In genomic region chr3:169658311-169658931, GRCh38 we compare ENCODE assay signal across 11 cellular contexts. TPM values are rescaled to one million over a fixed set of nuclear protein-coding genes. Genes with fewer than 3 reads are reported as not detected.
DNase-seq lines count a peak whose midpoint lies in the region; ATAC-seq, FAIRE-seq and TF ChIP-seq lines count a peak whose summit lies in the region.
"Had no signal": no experiment of that assay in that cellular context is flagged by ENCODE, and none has a peak within 500 bp of the region (broad histone marks: within the 10 kb centered on the region; RNA-seq: fewer than 3 reads in every experiment).

No MANE protein-coding gene starts in this region.

- intact Hi-C loops in kidney (cut with DNase I) (no loop called here), head of caudate nucleus (cut with DNase I) (no loop called here)
- intact Hi-C loops in CD4-positive, alpha-beta memory T cell (cut with micrococcal nuclease), result no loop called here

- no peak for TF ChIP-seq CTCF in kidney (IDR thresholded peaks at IDR 0.05; ENCODE audit: borderline replicate concordance, extremely low read depth, insufficient read depth)

- peak overlapping the region; percentile 69 for H3K4me3 ChIP-seq in HUES64 (ENCODE audit: low read length)
- peak overlapping the region; percentile 28 to 45 for H3K4me3 ChIP-seq in kidney (ENCODE audit: low read length in 2 of 2)
- no peak overlapping the region for H3K4me3 ChIP-seq in CD4-positive, alpha-beta memory T cell (ENCODE audit: low read length in 2 of 2)

- peaks cover 81% of the 10 kb centered on the region for H3K27me3 Mint-ChIP-seq in central memory CD8-positive, alpha-beta T cell
- H3K27me3 Mint-ChIP-seq in stimulated activated naive B cell treated with anti-CD40 and anti-IgM and Interleukin-4, amounts not matched to agents 10 μg/mL and 1 μg/mL and 100 μg/mL, for 72 hours, result peaks cover 55 to 81% of the 10 kb centered on the region in 2 donors
- H3K27me3 Mint-ChIP-seq in CD4-positive, alpha-beta memory T cell, result peaks cover 51 to 58% of the 10 kb centered on the region in 2 donors

- ATAC-seq in central memory CD8-positive, alpha-beta T cell (replicated peaks; ENCODE audit: extremely low read depth, poor library complexity, severe bottlenecking), result peak; percentile 25
- peak; percentile 32 to 49 for ATAC-seq in stimulated activated naive B cell treated with anti-CD40 and anti-IgM and Interleukin-4, amounts not matched to agents 10 μg/mL and 1 μg/mL and 100 μg/mL, for 72 hours (replicated peaks)

- H3K4me1 ChIP-seq in HUES64 (ENCODE audit: insufficient read depth, low read length), result peaks cover 35% of the 10 kb centered on the region
- H3K4me1 ChIP-seq in kidney (ENCODE audit: control insufficient read depth in 1 of 2, insufficient read depth in 1 of 2, low read depth in 1 of 2, low read length in 2 of 2), result peaks cover 0 to 11% of the 10 kb centered on the region in 2 donors
- H3K4me1 ChIP-seq in CD4-positive, alpha-beta memory T cell (ENCODE audit: insufficient read depth, low read length), result peaks cover 37% of the 10 kb centered on the region

- H3K9me3 ChIP-seq in HUES64 (ENCODE audit: insufficient read depth, low read depth, low read length) (no peaks in the 10 kb centered on the region), kidney (ENCODE audit: control insufficient read depth in 1 of 2, low read length in 2 of 2) (no peaks in the 10 kb centered on the region)
- H3K9me3 ChIP-seq in CD4-positive, alpha-beta memory T cell (ENCODE audit: control insufficient read depth in 1 of 2, low read length in 2 of 2), result no peaks in the 10 kb centered on the region

- CTCF ChIA-PET in CD4-positive, alpha-beta memory T cell (lab: Charles Lee; ENCODE audit: partially characterized antibody), result no interaction called here

- H3K36me3 ChIP-seq in HUES64 (ENCODE audit: insufficient read depth, low read length), result no peaks in the 10 kb centered on the region
- no peaks in the 10 kb centered on the region for H3K36me3 ChIP-seq in kidney (ENCODE audit: control insufficient read depth in 1 of 2, insufficient read depth in 2 of 2, low read length in 2 of 2)
- H3K36me3 ChIP-seq in CD4-positive, alpha-beta memory T cell (ENCODE audit: insufficient read depth, low read length), result no peaks in the 10 kb centered on the region

- H3K27ac Mint-ChIP-seq in central memory CD8-positive, alpha-beta T cell (ENCODE audit: low read depth), result no peak overlapping the region
- H3K27ac Mint-ChIP-seq in stimulated activated naive B cell treated with anti-CD40 and anti-IgM and Interleukin-4, amounts not matched to agents 10 μg/mL and 1 μg/mL and 100 μg/mL, for 72 hours, result peak overlapping the region; percentile 76
- H3K27ac Mint-ChIP-seq in CD4-positive, alpha-beta memory T cell, result no peak overlapping the region

- no peak overlapping the region for H3K27ac ChIP-seq in HUES64 (ENCODE audit: low read depth, low read length)
- peak overlapping the region; percentile 72 to 86 for H3K27ac ChIP-seq in kidney (ENCODE audit: low read depth in 2 of 2, low read length in 2 of 2)
- H3K27ac ChIP-seq in CD4-positive, alpha-beta memory T cell (ENCODE audit: low read depth, low read length), result no peak overlapping the region

- H3K36me3 Mint-ChIP-seq in central memory CD8-positive, alpha-beta T cell (ENCODE audit: insufficient read depth), result peaks cover 4% of the 10 kb centered on the region
- no peaks in the 10 kb centered on the region for H3K36me3 Mint-ChIP-seq in stimulated activated naive B cell treated with anti-CD40 and anti-IgM and Interleukin-4, amounts not matched to agents 10 μg/mL and 1 μg/mL and 100 μg/mL, for 72 hours
- H3K36me3 Mint-ChIP-seq in CD4-positive, alpha-beta memory T cell, result peaks cover 1 to 4% of the 10 kb centered on the region in 2 donors

- POLR2A ChIA-PET in CD4-positive, alpha-beta memory T cell (lab: Charles Lee; ENCODE audit: partially characterized antibody), result no interaction called here

- no peak overlapping the region for H3K9ac ChIP-seq in HUES64 (ENCODE audit: low read depth, low read length)
- peak overlapping the region in 1 of 2 donors; percentile 95 for H3K9ac ChIP-seq in kidney (ENCODE audit: low read length in 2 of 2)

- H3K27me3 ChIP-seq in HUES64 (ENCODE audit: insufficient read depth, low read length), result peaks cover 71% of the 10 kb centered on the region
- peaks cover 47% of the 10 kb centered on the region for H3K27me3 ChIP-seq in CD4-positive, alpha-beta memory T cell (ENCODE audit: insufficient read depth, low read length)

- no peak for DNase-seq in central memory CD8-positive, alpha-beta T cell (ENCODE audit: low spot score in 2 of 2)
- DNase-seq in kidney (no peak), NK-92 (lab: John Stamatoyannopoulos, UW; ENCODE audit: unreplicated experiment) (no peak), head of caudate nucleus (no peak), H4 (ENCODE audit: low spot score) (no peak)
- no peak for DNase-seq in stimulated activated naive B cell treated with anti-CD40 and anti-IgM and Interleukin-4, amounts not matched to agents 10 μg/mL and 1 μg/mL and 100 μg/mL, for 72 hours
- DNase-seq in CD4-positive, alpha-beta memory T cell, result no peak
- DNase-seq: activated CD4-positive, alpha-beta T cell treated with anti-CD3 and anti-CD28 coated beads, Interleukin-2, amount 50 U/mL, for 1 hour; anterior cingulate cortex; GF-D8 had no signal

- 1% methylated on average over 25 of the region's 25 CpGs for WGBS in HUES64

- no peak overlapping the region for H3K4me3 Mint-ChIP-seq in central memory CD8-positive, alpha-beta T cell
- peak overlapping the region; percentile 68 to 77 for H3K4me3 Mint-ChIP-seq in stimulated activated naive B cell treated with anti-CD40 and anti-IgM and Interleukin-4, amounts not matched to agents 10 μg/mL and 1 μg/mL and 100 μg/mL, for 72 hours
- peak overlapping the region in 4 of 8 donors; percentile 23 to 74 (median 53) for H3K4me3 Mint-ChIP-seq in CD4-positive, alpha-beta memory T cell

- no peaks in the 10 kb centered on the region for H3K9me3 Mint-ChIP-seq in central memory CD8-positive, alpha-beta T cell
- no peaks in the 10 kb centered on the region for H3K9me3 Mint-ChIP-seq in stimulated activated naive B cell treated with anti-CD40 and anti-IgM and Interleukin-4, amounts not matched to agents 10 μg/mL and 1 μg/mL and 100 μg/mL, for 72 hours
- H3K9me3 Mint-ChIP-seq in CD4-positive, alpha-beta memory T cell, result peaks cover 0 to 14% (median 5%) of the 10 kb centered on the region in 8 donors

- no peak for FAIRE-seq in kidney (lab: Jason Lieb, UNC)

- H3K4me1 Mint-ChIP-seq in central memory CD8-positive, alpha-beta T cell, result peaks cover 24% of the 10 kb centered on the region
- peaks cover 16 to 54% of the 10 kb centered on the region in 2 donors for H3K4me1 Mint-ChIP-seq in stimulated activated naive B cell treated with anti-CD40 and anti-IgM and Interleukin-4, amounts not matched to agents 10 μg/mL and 1 μg/mL and 100 μg/mL, for 72 hours
- peaks cover 19 to 40% (median 27%) of the 10 kb centered on the region in 4 donors for H3K4me1 Mint-ChIP-seq in CD4-positive, alpha-beta memory T cell

RNA-seq across cellular contexts. Expression of gene MECOM, which starts 5.1 kb away (rescaled TPM):
- polyA plus RNA-seq in HUES64 (2013, experiment 1 of 2), result 3.0 TPM
- polyA plus RNA-seq in HUES64 (2013, experiment 2 of 2), result 3.2 TPM
- total RNA-seq in kidney, result 148 TPM
- polyA plus RNA-seq in kidney (ENCODE audit: insufficient read depth, low read depth, low replicate concordance), result 36.0 TPM
- total RNA-seq in H4 (2014; rRNA removed; shearing (Covaris generic)), result 22.8 and 32.4 TPM in 2 replicates
- total RNA-seq in CD4-positive, alpha-beta memory T cell, result not detected
- polyA plus RNA-seq in CD4-positive, alpha-beta memory T cell, result under 1 TPM in 1 of 2 donors, not detected in 1; 0.80 TPM

Comparison
In these comparisons a context has a peak if more than half of its experiments do, and no peak if none do; other contexts are left out.
1. H3K27ac ChIP-seq: peak in kidney (2 of 2); none in HUES64 (single experiment) and CD4-positive, alpha-beta memory T cell (single experiment).
2. H3K4me3 ChIP-seq: peak in HUES64 (single experiment) and kidney (2 of 2); none in CD4-positive, alpha-beta memory T cell (0 of 2).
3. RNA of gene MECOM, which starts 5.1 kb away (total RNA-seq): 148 TPM in kidney (single experiment) and 22.8 to 32.4 TPM in H4; not detected in CD4-positive, alpha-beta memory T cell; every median in the first group is over 10 times any median in the second.